ENCODE assay signal across 21 cellular contexts in the genomic region with DNA sequence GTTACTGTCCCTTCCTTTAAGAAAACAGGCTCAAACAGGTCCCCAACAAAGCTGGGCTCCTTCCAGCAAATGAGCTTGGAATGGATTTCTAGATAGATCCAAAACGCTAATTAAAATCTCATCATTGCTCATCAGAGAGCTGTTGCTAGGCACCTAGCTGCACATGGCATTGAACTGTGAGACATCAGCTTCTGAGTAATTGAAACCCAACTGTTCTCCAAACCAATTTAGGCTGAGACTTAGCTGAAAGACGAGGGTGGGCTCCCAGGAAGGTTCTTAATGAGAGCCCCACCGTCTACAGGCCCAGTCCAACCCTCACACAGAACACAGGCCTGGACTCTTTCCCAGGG. TPM values are rescaled to one million over a fixed set of nuclear protein-coding genes. Genes with fewer than 3 reads are reported as not detected.
DNase-seq lines count a peak whose midpoint lies in the region; TF ChIP-seq lines count a peak whose summit lies in the region.
"Had no signal": no experiment of that assay in that cellular context is flagged by ENCODE, and none has a peak within 500 bp of the region (broad histone marks: within the 10 kb centered on the region; RNA-seq: fewer than 3 reads in every experiment).

No MANE protein-coding gene starts in this region.

- dilution Hi-C loops in mammary epithelial cell (cut with HindIII; ENCODE audit: low sequenced_read_pairs): no loop called here

- H3K4me2 ChIP-seq in mammary epithelial cell (ENCODE audit: insufficient read depth, low read depth, low read length): peak overlapping the region; percentile 65

- no peaks in the 10 kb centered on the region for H3K9me3 Mint-ChIP-seq in MCF 10A (ENCODE audit: unreplicated experiment)
- peaks cover 8% of the 10 kb centered on the region for H3K9me3 Mint-ChIP-seq in nephron progenitor cell

- no peaks in the 10 kb centered on the region for H4K20me1 ChIP-seq in mammary epithelial cell (ENCODE audit: insufficient read depth, low read length)

- no peak overlapping the region for H3K9ac ChIP-seq in mammary epithelial cell (ENCODE audit: insufficient read depth, low read length)

- CTCF ChIA-PET in MCF 10A (lab: Yijun Ruan, JAX) (no interaction called here), mammary epithelial cell (lab: Charles Lee; ENCODE audit: low non-redundant PET) (no interaction called here)

- WGBS in mammary epithelial cell (ENCODE audit: low coverage, missing lambda C conversion rate): 5% methylated on average over 3 of the region's 3 CpGs

- POLR2A ChIA-PET in MCF 10A (lab: Yijun Ruan, JAX): interaction anchor here (0.9 kb wide), 1 partner anchor 88 kb away, joined by 6 read pairs; the partner anchor contains the start of genes DCAF16 and NCAPG

- in situ Hi-C loops in mammary epithelial cell (cut with MboI; ENCODE audit: low sequenced_read_pairs in 2 of 2): no loop called here

- H3K4me3 Mint-ChIP-seq in MCF 10A (ENCODE audit: unreplicated experiment) (no peak overlapping the region), nephron progenitor cell (no peak overlapping the region)
- H3K4me3 Mint-ChIP-seq: dendritic cell treated with granulocyte-macrophage colony-stimulating factor and Interleukin-4, amounts not matched to agents 40 ng/mL and 50 ng/mL, for 4 days; naive B cell; WTC11 had no signal

- H3K4me3 ChIP-seq in breast epithelium: no peak overlapping the region
- H3K4me3 ChIP-seq in mammary epithelial cell (replicated peaks in 1 of 3; ENCODE audit: insufficient read depth in 1 of 3, low read depth in 2 of 3, low read length in 3 of 3): no peak overlapping the region

- H3K36me3 Mint-ChIP-seq in MCF 10A (ENCODE audit: insufficient read depth, unreplicated experiment) (no peaks in the 10 kb centered on the region), nephron progenitor cell (ENCODE audit: low read depth) (peaks cover 2% of the 10 kb centered on the region)
- H3K36me3 Mint-ChIP-seq: naive B cell had no signal

- peaks cover 20% of the 10 kb centered on the region for H3K4me1 Mint-ChIP-seq in MCF 10A (ENCODE audit: insufficient read depth, unreplicated experiment)
- H3K4me1 Mint-ChIP-seq in nephron progenitor cell: peaks cover 8% of the 10 kb centered on the region
- H3K4me1 Mint-ChIP-seq: naive B cell had no signal

- DNase-seq in breast epithelium (ENCODE audit: low spot score in 2 of 2) (peak in 1 of 2 donors; percentile 26), MCF 10A (ENCODE audit: unreplicated experiment) (no peak), mammary epithelial cell (no peak), hepatic stellate cell (ENCODE audit: low spot score) (peak; percentile 16), RKO (ENCODE audit: low spot score) (no peak), NCI-H1436 (lab: John Stamatoyannopoulos, UW) (no peak), NCI-H187 treated with DMSO at 0.1 percent for 48 hours (lab: John Stamatoyannopoulos, UW) (no peak), nephron progenitor cell (no peak)
- DNase-seq: activated CD4-positive, alpha-beta T cell treated with anti-CD3 and anti-CD28 coated beads, Interleukin-2, amount 50 U/mL, for 48 hours; activated effector memory CD4-positive, alpha-beta T cell treated with Interleukin-2 at 50 U/mL for 16 hours; AML-193; naive B cell; NCI-H1105; stimulated activated CD4-positive, alpha-beta T cell treated with anti-CD3 and anti-CD28 coated beads, Interleukin-4, amount 100 ng/mL, for 1 hour; stimulated activated naive CD4-positive, alpha-beta T cell; T-helper 9 cell had no signal

- intact Hi-C loops in breast epithelium (cut with DNase I; ENCODE audit: low total_unique reads) (no loop called here), MCF 10A (cut with micrococcal nuclease) (no loop called here), mammary epithelial cell (cut with micrococcal nuclease) (no loop called here)

- H3K36me3 ChIP-seq in breast epithelium (no peaks in the 10 kb centered on the region), mammary epithelial cell (ENCODE audit: insufficient read depth, low read length) (no peaks in the 10 kb centered on the region)

- H3K27me3 ChIP-seq in breast epithelium (no peaks in the 10 kb centered on the region), mammary epithelial cell (ENCODE audit: insufficient read depth, low read length) (no peaks in the 10 kb centered on the region)

- H3K79me2 ChIP-seq in mammary epithelial cell (ENCODE audit: insufficient read depth, low read length): no peaks in the 10 kb centered on the region

- no peaks in the 10 kb centered on the region for H3K4me1 ChIP-seq in breast epithelium
- peaks cover 26% of the 10 kb centered on the region for H3K4me1 ChIP-seq in mammary epithelial cell (ENCODE audit: insufficient read depth, low read length)

- H3K27ac ChIP-seq in breast epithelium (peak overlapping the region; percentile 45 to 64), mammary epithelial cell (ENCODE audit: insufficient read depth, low read depth, low read length) (peak overlapping the region; percentile 56)

- no peak overlapping the region for H3K27ac Mint-ChIP-seq in MCF 10A (ENCODE audit: low read depth, unreplicated experiment)
- H3K27ac Mint-ChIP-seq in nephron progenitor cell: no peak overlapping the region
- H3K27ac Mint-ChIP-seq: dendritic cell treated with granulocyte-macrophage colony-stimulating factor and Interleukin-4, amounts not matched to agents 40 ng/mL and 50 ng/mL, for 4 days; naive B cell had no signal

- H3K9me3 ChIP-seq in breast epithelium: no peaks in the 10 kb centered on the region
- H3K9me3 ChIP-seq in mammary epithelial cell (replicated peaks; ENCODE audit: insufficient read depth, low read length): no peaks in the 10 kb centered on the region

- H2AFZ ChIP-seq in mammary epithelial cell (ENCODE audit: low read depth, low read length): peak overlapping the region; percentile 77

- H3K27me3 Mint-ChIP-seq in MCF 10A (ENCODE audit: insufficient read depth, unreplicated experiment): no peaks in the 10 kb centered on the region
- H3K27me3 Mint-ChIP-seq in nephron progenitor cell (ENCODE audit: low read depth, poor library complexity): peaks cover 5% of the 10 kb centered on the region

- TF ChIP-seq CTCF in breast epithelium (IDR thresholded peaks at IDR 0.05) (no peak), MCF 10A (IDR thresholded peaks at IDR 0.05; ENCODE audit: unreplicated experiment) (no peak), mammary epithelial cell (conservative IDR thresholded peaks at IDR 0.05 in 1 of 2, IDR thresholded peaks at IDR 0.05 in 1 of 2; ENCODE audit: extremely low read depth in 1 of 2, insufficient read depth in 1 of 2, low read depth in 1 of 2, low read length in 2 of 2) (no peak), nephron progenitor cell (IDR thresholded peaks at IDR 0.05) (no peak)

- TF ChIP-seq POLR2A in breast epithelium (IDR thresholded peaks at IDR 0.05): no peak

- BruUV-seq in MCF 10A (replicated peaks; lab: Mats Ljungman, UMichigan) (no TSS peak), mammary epithelial cell (replicated peaks; lab: Mats Ljungman, UMichigan) (no TSS peak)

RNA-seq across cellular contexts. Expression of gene FAM184B, which starts 59.1 kb away (rescaled TPM):
- total RNA-seq in breast epithelium (under 1 TPM in 2 of 3 donors, not detected in 1; 0.33 to 0.59 TPM), MCF 10A (2022) (not detected in 2 replicates), mammary epithelial cell (1 to 10 TPM in 1 of 2 donors, under 1 TPM in 1; 0.05 to 5.5 TPM)
- polyA plus RNA-seq in mammary epithelial cell: 0.01 TPM
- polyA minus RNA-seq in mammary epithelial cell: not detected
- total RNA-seq: A172, endothelial cell of umbilical vein, Right ventricle myocardium inferior had no signal
- polyA plus RNA-seq: endothelial cell of umbilical vein had no signal
